In the genomic region with DNA sequence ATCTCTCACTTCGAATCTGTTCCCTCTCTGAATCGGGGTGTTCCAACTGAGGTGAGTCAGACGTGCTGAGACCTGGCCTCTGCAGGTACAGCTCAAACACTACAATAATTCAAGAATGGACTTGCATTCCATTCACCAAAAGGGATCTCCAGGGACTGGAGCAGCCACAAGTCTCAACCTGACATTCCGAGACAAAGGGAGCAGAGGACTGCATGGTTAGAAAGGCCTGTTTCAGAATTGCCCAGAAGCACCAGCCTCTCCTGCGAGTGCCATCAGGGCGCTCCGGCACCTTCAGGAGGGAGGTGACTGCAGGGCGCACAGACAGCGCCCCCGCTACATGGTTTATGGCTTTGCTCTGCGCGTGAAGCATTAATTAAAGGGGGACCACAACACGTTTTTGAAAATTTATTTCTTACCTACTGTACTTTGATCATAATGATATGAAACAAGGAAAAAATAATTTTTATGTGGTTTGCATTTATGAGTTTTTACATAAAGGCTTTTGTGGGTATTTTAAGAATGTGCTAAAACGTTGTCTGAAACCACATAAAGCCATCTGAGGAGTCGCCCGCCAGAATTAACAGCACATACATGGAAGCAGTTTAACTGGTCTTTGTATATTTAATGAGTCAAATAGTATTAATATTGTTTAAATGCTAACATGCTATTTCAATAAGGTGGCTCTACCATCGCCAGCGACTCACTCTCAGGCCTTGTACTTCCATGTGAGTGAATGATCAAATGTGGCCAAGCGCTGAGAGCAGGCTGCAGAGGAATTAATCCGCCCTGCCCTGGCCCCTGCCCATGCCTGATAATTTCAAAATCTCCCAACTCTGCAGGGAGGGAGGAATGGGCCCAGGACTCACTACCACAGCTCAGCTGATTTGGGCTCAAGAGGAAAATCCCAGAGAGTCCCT, we compare ENCODE assay signal across 13 cellular contexts. TPM values are rescaled to one million over a fixed set of nuclear protein-coding genes. Genes with fewer than 3 reads are reported as not detected.
A peak's percentile ranks its signal among the peaks of the same experiment; 100 is the strongest.
DNase-seq lines count a peak whose midpoint lies in the region; ATAC-seq and TF ChIP-seq lines count a peak whose summit lies in the region.
"Had no signal": no experiment of that assay in that cellular context is flagged by ENCODE, and none has a peak within 500 bp of the region (broad histone marks: within the 10 kb centered on the region; RNA-seq: fewer than 3 reads in every experiment).

No MANE protein-coding gene starts in this region.

- H3K27me3 ChIP-seq in CD4-positive, alpha-beta memory T cell (ENCODE audit: insufficient read depth, low read length) = no peaks in the 10 kb centered on the region
- H3K27me3 ChIP-seq in HUES48 (ENCODE audit: control insufficient read depth, insufficient read depth, low read length) = no peaks in the 10 kb centered on the region
- H3K27me3 ChIP-seq in mesenchymal stem cell (ENCODE audit: control insufficient read depth in 1 of 2, insufficient read depth in 1 of 2, low read length in 2 of 2) = no peaks in the 10 kb centered on the region

- intact Hi-C loops in CD4-positive, alpha-beta memory T cell (cut with micrococcal nuclease) = no loop called here

- H3K9ac ChIP-seq in HUES48 (ENCODE audit: low read depth, low read length) = no peak overlapping the region
- H3K9ac ChIP-seq in mesenchymal stem cell (ENCODE audit: low read length) = no peak overlapping the region

- no peaks in the 10 kb centered on the region for H3K27me3 Mint-ChIP-seq in CD4-positive, alpha-beta memory T cell
- H3K27me3 Mint-ChIP-seq in glutamatergic neuron (ENCODE audit: unreplicated experiment) = peaks cover 2% of the 10 kb centered on the region

- peaks cover 54% of the 10 kb centered on the region for H3K79me1 ChIP-seq in mesenchymal stem cell (replicated peaks; ENCODE audit: low read length, poor library complexity, severe bottlenecking)

- no peaks in the 10 kb centered on the region for H3K9me3 ChIP-seq in CD4-positive, alpha-beta memory T cell (ENCODE audit: control insufficient read depth in 1 of 2, low read length in 2 of 2)
- H3K9me3 ChIP-seq in HUES48 (ENCODE audit: control insufficient read depth, insufficient read depth, low read length) (no peaks in the 10 kb centered on the region), mesenchymal stem cell (ENCODE audit: control insufficient read depth, low read length) (no peaks in the 10 kb centered on the region)
- H3K9me3 ChIP-seq: mucosa of descending colon had no signal

- H4K91ac ChIP-seq in mesenchymal stem cell (ENCODE audit: low read length) = no peak overlapping the region

- H3K4me1 ChIP-seq in CD4-positive, alpha-beta memory T cell (ENCODE audit: insufficient read depth, low read length) = peaks cover 20% of the 10 kb centered on the region
- no peaks in the 10 kb centered on the region for H3K4me1 ChIP-seq in HUES48 (ENCODE audit: control insufficient read depth, insufficient read depth, low read length)
- peaks cover 16% of the 10 kb centered on the region for H3K4me1 ChIP-seq in mesenchymal stem cell (ENCODE audit: control insufficient read depth, insufficient read depth, low read depth, low read length)

- no peak for DNase-seq in CD4-positive, alpha-beta memory T cell
- peak; percentile 43 for DNase-seq in astrocyte of the spinal cord (ENCODE audit: low read depth, low spot score)
- no peak for DNase-seq in mesenchymal stem cell
- no peak for DNase-seq in D341Med (ENCODE audit: low spot score)
- DNase-seq in glutamatergic neuron = no peak
- no peak for DNase-seq in DMS 273 (lab: John Stamatoyannopoulos, UW; ENCODE audit: unreplicated experiment)
- DNase-seq: activated CD8-positive, alpha-beta memory T cell treated with anti-CD3 and anti-CD28 coated beads, Interleukin-2, amount 50 U/mL, for 4 hours; hippocampal formation; mucosa of descending colon; NCI-H510A treated with DMSO at 0.1 percent for 48 hours; stimulated activated CD8-positive, alpha-beta memory T cell treated with anti-CD3 and anti-CD28 coated beads, Interleukin-4, amount 100 ng/mL, for 48 hours had no signal

- H3K36me3 Mint-ChIP-seq in CD4-positive, alpha-beta memory T cell = peaks cover 13 to 42% of the 10 kb centered on the region in 2 donors
- no peaks in the 10 kb centered on the region for H3K36me3 Mint-ChIP-seq in glutamatergic neuron (ENCODE audit: unreplicated experiment)

- no peak overlapping the region for H4K8ac ChIP-seq in mesenchymal stem cell (ENCODE audit: low read length)

- TF ChIP-seq CTCF in astrocyte of the spinal cord (IDR thresholded peaks at IDR 0.05; ENCODE audit: low read depth, low read length) (no peak), glutamatergic neuron (IDR thresholded peaks at IDR 0.05; ENCODE audit: partially characterized antibody, unreplicated experiment) (no peak)

- no peak overlapping the region for H2BK5ac ChIP-seq in mesenchymal stem cell (ENCODE audit: low read depth, low read length, poor library complexity, severe bottlenecking)

- no peak for ATAC-seq in GM18907 (IDR thresholded peaks at IDR 0.05; ENCODE audit: unreplicated experiment)
- ATAC-seq: mucosa of descending colon had no signal

- POLR2A ChIA-PET in CD4-positive, alpha-beta memory T cell (lab: Charles Lee; ENCODE audit: partially characterized antibody) = no interaction called here

- in situ Hi-C loops in astrocyte of the spinal cord (cut with HindIII; ENCODE audit: low sequenced_read_pairs) = no loop called here

- CTCF ChIA-PET in CD4-positive, alpha-beta memory T cell (lab: Charles Lee; ENCODE audit: partially characterized antibody) = interaction anchor here (0.6 to 3.7 kb wide), 3 partner anchors 18 to 221 kb away, joined by 3 to 14 read pairs (median 6); no protein-coding TSS in a partner anchor

- H2BK12ac ChIP-seq in mesenchymal stem cell (ENCODE audit: low read length in 2 of 2) = no peak overlapping the region

- H2BK120ac ChIP-seq in mesenchymal stem cell (ENCODE audit: low read depth, low read length) = no peak overlapping the region

- peak overlapping the region in 1 of 2 experiments; percentile 15 for H3K23ac ChIP-seq in mesenchymal stem cell (ENCODE audit: low read length in 2 of 2)

- peaks cover 30 to 67% (median 45%) of the 10 kb centered on the region in 4 donors for H3K4me1 Mint-ChIP-seq in CD4-positive, alpha-beta memory T cell
- peaks cover 15% of the 10 kb centered on the region for H3K4me1 Mint-ChIP-seq in glutamatergic neuron (ENCODE audit: low read depth, unreplicated experiment)

- H3K4me2 ChIP-seq in mesenchymal stem cell (ENCODE audit: low read length, poor library complexity, severe bottlenecking) = no peak overlapping the region

- peak overlapping the region in 3 of 8 donors; percentile 0 to 8 (median 1) for H3K4me3 Mint-ChIP-seq in CD4-positive, alpha-beta memory T cell
- H3K4me3 Mint-ChIP-seq in glutamatergic neuron (ENCODE audit: unreplicated experiment) = no peak overlapping the region

- no peak overlapping the region for H3K4ac ChIP-seq in mesenchymal stem cell (ENCODE audit: low read depth in 1 of 2, low read length in 2 of 2)

- H3K36me3 ChIP-seq in CD4-positive, alpha-beta memory T cell (ENCODE audit: insufficient read depth, low read length) = peaks cover 17% of the 10 kb centered on the region
- H3K36me3 ChIP-seq in HUES48 (ENCODE audit: control insufficient read depth, insufficient read depth, low read length) = peaks cover 22% of the 10 kb centered on the region
- H3K36me3 ChIP-seq in mesenchymal stem cell (ENCODE audit: control insufficient read depth in 1 of 2, insufficient read depth in 2 of 2, low read depth in 1 of 2, low read length in 2 of 2) = peaks cover 44 to 48% of the 10 kb centered on the region in 2 experiments

- H3K18ac ChIP-seq in mesenchymal stem cell (ENCODE audit: low read depth in 1 of 2, low read length in 2 of 2) = no peak overlapping the region

- peak overlapping the region; percentile 19 for H2AK5ac ChIP-seq in mesenchymal stem cell (ENCODE audit: low read length, severe bottlenecking)

- no peak overlapping the region for H2BK15ac ChIP-seq in mesenchymal stem cell (ENCODE audit: low read depth, poor library complexity, severe bottlenecking)

- H3K4me3 ChIP-seq in CD4-positive, alpha-beta memory T cell (ENCODE audit: low read length in 2 of 2) = no peak overlapping the region
- H3K4me3 ChIP-seq in HUES48 (ENCODE audit: low read depth, low read length) (no peak overlapping the region), astrocyte of the spinal cord (ENCODE audit: low read depth, low read length) (no peak overlapping the region), mesenchymal stem cell (ENCODE audit: insufficient read depth in 1 of 2, low read depth in 1 of 2, low read length in 2 of 2) (no peak overlapping the region)
- H3K4me3 ChIP-seq: mucosa of descending colon had no signal

- peak overlapping the region; percentile 15 to 67 (median 54) for H3K27ac Mint-ChIP-seq in CD4-positive, alpha-beta memory T cell
- no peak overlapping the region for H3K27ac Mint-ChIP-seq in glutamatergic neuron (ENCODE audit: unreplicated experiment)

- no peak overlapping the region for H3K14ac ChIP-seq in mesenchymal stem cell (ENCODE audit: low read length in 2 of 2)

- 94% methylated on average over 17 of the region's 20 CpGs for WGBS in mesenchymal stem cell

- no peak overlapping the region for H2AFZ ChIP-seq in mesenchymal stem cell (ENCODE audit: low read depth, low read length)

- H3K27ac ChIP-seq in CD4-positive, alpha-beta memory T cell (ENCODE audit: low read depth, low read length) = no peak overlapping the region
- H3K27ac ChIP-seq in HUES48 (ENCODE audit: low read depth, low read length) (peak overlapping the region; percentile 23), mesenchymal stem cell (ENCODE audit: low read length, poor library complexity, severe bottlenecking) (peak overlapping the region; percentile 12)

- no peaks in the 10 kb centered on the region for H3K9me3 Mint-ChIP-seq in CD4-positive, alpha-beta memory T cell
- no peaks in the 10 kb centered on the region for H3K9me3 Mint-ChIP-seq in glutamatergic neuron (ENCODE audit: unreplicated experiment)

RNA-seq across cellular contexts. Expression of a gene that starts 49.4 kb away (rescaled TPM):
- total RNA-seq in CD4-positive, alpha-beta memory T cell = 10 to 100 TPM in 1 of 2 experiments, 1 to 10 TPM in 1; 7.4 to 10.2 TPM
- polyA plus RNA-seq in CD4-positive, alpha-beta memory T cell = 1 to 10 TPM; 3.0 to 4.7 TPM
- 20.4 TPM for polyA plus RNA-seq in mesenchymal stem cell (2013, experiment 1 of 2)
- 21.7 TPM for polyA plus RNA-seq in mesenchymal stem cell (2013, experiment 2 of 2)
- total RNA-seq in glutamatergic neuron (ENCODE audit: unreplicated experiment) = 41.1 TPM

RNA-seq across cellular contexts. Expression of a gene that starts 49.5 kb away (rescaled TPM):
- total RNA-seq in CD4-positive, alpha-beta memory T cell = 10 to 100 TPM; 25.1 to 26.3 TPM
- polyA plus RNA-seq in CD4-positive, alpha-beta memory T cell = 100 to 1,000 TPM in 1 of 2 donors, 10 to 100 TPM in 1; 89.0 to 134 TPM
- polyA plus RNA-seq in mesenchymal stem cell (2013, experiment 1 of 2) = 48.0 TPM
- 51.1 TPM for polyA plus RNA-seq in mesenchymal stem cell (2013, experiment 2 of 2)
- total RNA-seq in glutamatergic neuron (ENCODE audit: unreplicated experiment) = 35.7 TPM
